ENCODE assay signal across 8 cellular contexts in genomic region chr4:2042207-2042946, GRCh38. TPM values are rescaled to one million over a fixed set of nuclear protein-coding genes. Genes with fewer than 3 reads are reported as not detected.
DNase-seq lines count a peak whose midpoint lies in the region; ATAC-seq and TF ChIP-seq lines count a peak whose summit lies in the region.

No MANE protein-coding gene starts in this region.

- H3K4me3 ChIP-seq in GM12875 (ENCODE audit: low read depth, low read length) (peak overlapping the region; percentile 66), urinary bladder (ENCODE audit: low read depth, low read length) (peak overlapping the region; percentile 88)

- H3K27ac Mint-ChIP-seq in activated CD4-positive, alpha-beta T cell treated with anti-CD3 and anti-CD28 coated beads, Interleukin-2, amount 10 ng/mL, durations not matched to agents 24 days and 14 days: no peak overlapping the region
- H3K27ac Mint-ChIP-seq in endothelial cell (ENCODE audit: unreplicated experiment): no peak overlapping the region

- ATAC-seq in HG03139 (IDR thresholded peaks at IDR 0.05; ENCODE audit: unreplicated experiment) (peak; percentile 15), GM21825 (IDR thresholded peaks at IDR 0.05; ENCODE audit: unreplicated experiment) (no peak)

- intact Hi-C loops in activated CD4-positive, alpha-beta T cell treated with anti-CD3 and anti-CD28 coated beads, Interleukin-2, amount 10 ng/mL, durations not matched to agents 24 days and 14 days (cut with micrococcal nuclease): loop anchor here (2.0 to 10.0 kb wide), 2 partner anchors 16 to 132 kb away; partner anchors contain the start of gene NAT8L

- peaks cover 7% of the 10 kb centered on the region for H3K4me1 Mint-ChIP-seq in activated CD4-positive, alpha-beta T cell treated with anti-CD3 and anti-CD28 coated beads, Interleukin-2, amount 10 ng/mL, durations not matched to agents 24 days and 14 days
- H3K4me1 Mint-ChIP-seq in endothelial cell (ENCODE audit: unreplicated experiment): no peaks in the 10 kb centered on the region

- H3K36me3 ChIP-seq in urinary bladder (ENCODE audit: insufficient read depth): no peaks in the 10 kb centered on the region

- H3K4me1 ChIP-seq in urinary bladder (ENCODE audit: insufficient read depth): peaks cover 9% of the 10 kb centered on the region

- H3K27ac ChIP-seq in urinary bladder (ENCODE audit: low read depth): no peak overlapping the region

- 1% methylated on average over 72 of the region's 80 CpGs for WGBS in urinary bladder

- peaks cover 21% of the 10 kb centered on the region for H3K27me3 Mint-ChIP-seq in activated CD4-positive, alpha-beta T cell treated with anti-CD3 and anti-CD28 coated beads, Interleukin-2, amount 10 ng/mL, durations not matched to agents 24 days and 14 days
- H3K27me3 Mint-ChIP-seq in endothelial cell (ENCODE audit: unreplicated experiment): peaks cover 5% of the 10 kb centered on the region

- TF ChIP-seq CTCF in GM12875 (IDR thresholded peaks at IDR 0.05; ENCODE audit: borderline replicate concordance, insufficient read depth, low read depth, low read length): no peak
- no peak for TF ChIP-seq CTCF in endothelial cell (IDR thresholded peaks at IDR 0.05; ENCODE audit: unreplicated experiment)

- H3K9me3 Mint-ChIP-seq in activated CD4-positive, alpha-beta T cell treated with anti-CD3 and anti-CD28 coated beads, Interleukin-2, amount 10 ng/mL, durations not matched to agents 24 days and 14 days: no peaks in the 10 kb centered on the region
- no peaks in the 10 kb centered on the region for H3K9me3 Mint-ChIP-seq in endothelial cell (ENCODE audit: unreplicated experiment)

- H3K4me3 Mint-ChIP-seq in activated CD4-positive, alpha-beta T cell treated with anti-CD3 and anti-CD28 coated beads, Interleukin-2, amount 10 ng/mL, durations not matched to agents 24 days and 14 days: peak overlapping the region; percentile 86
- peak overlapping the region; percentile 85 for H3K4me3 Mint-ChIP-seq in endothelial cell (ENCODE audit: unreplicated experiment)

- no peaks in the 10 kb centered on the region for H3K36me3 Mint-ChIP-seq in activated CD4-positive, alpha-beta T cell treated with anti-CD3 and anti-CD28 coated beads, Interleukin-2, amount 10 ng/mL, durations not matched to agents 24 days and 14 days (ENCODE audit: low read depth)
- peaks cover 4% of the 10 kb centered on the region for H3K36me3 Mint-ChIP-seq in endothelial cell (ENCODE audit: low read depth, unreplicated experiment)

- peak; percentile 86 for DNase-seq in activated CD4-positive, alpha-beta T cell treated with anti-CD3 and anti-CD28 coated beads, Interleukin-2, amount 10 ng/mL, durations not matched to agents 24 days and 14 days
- peak; percentile 34 for DNase-seq in endothelial cell (ENCODE audit: low spot score)
- DNase-seq in myocyte (ENCODE audit: low read depth): peak; percentile 21
- DNase-seq in SKM-1 treated with dmso at 0.1 percent for 144 hours (lab: John Stamatoyannopoulos, UW; ENCODE audit: unreplicated experiment): no peak

RNA-seq across cellular contexts. Expression of gene NAT8L, which starts 16.8 kb away (rescaled TPM):
- total RNA-seq in activated CD4-positive, alpha-beta T cell treated with anti-CD3 and anti-CD28 coated beads, Interleukin-2, amount 10 ng/mL, durations not matched to agents 24 days and 14 days: 7.3 and 7.7 TPM in 2 replicates
- 0.36 TPM for total RNA-seq in endothelial cell (ENCODE audit: unreplicated experiment)
- 8.2 and 8.9 TPM in 2 replicates for total RNA-seq in myocyte
- polyA plus RNA-seq in myocyte (2012): 12.3 TPM
- total RNA-seq in urinary bladder: 0.16 TPM
- 0.82 TPM for polyA plus RNA-seq in urinary bladder

RNA-seq across cellular contexts. Expression of gene NELFA, which starts 33.6 kb away (rescaled TPM):
- 51.1 and 57.4 TPM in 2 replicates for total RNA-seq in activated CD4-positive, alpha-beta T cell treated with anti-CD3 and anti-CD28 coated beads, Interleukin-2, amount 10 ng/mL, durations not matched to agents 24 days and 14 days
- total RNA-seq in endothelial cell (ENCODE audit: unreplicated experiment) (30.2 TPM), myocyte (17.1 and 20.5 TPM in 2 replicates), urinary bladder (17.4 TPM)
- polyA plus RNA-seq in myocyte (2012): 22.0 TPM
- 26.9 TPM for polyA plus RNA-seq in urinary bladder
